ENCODE assay signal across 33 cellular contexts in the genomic region with DNA sequence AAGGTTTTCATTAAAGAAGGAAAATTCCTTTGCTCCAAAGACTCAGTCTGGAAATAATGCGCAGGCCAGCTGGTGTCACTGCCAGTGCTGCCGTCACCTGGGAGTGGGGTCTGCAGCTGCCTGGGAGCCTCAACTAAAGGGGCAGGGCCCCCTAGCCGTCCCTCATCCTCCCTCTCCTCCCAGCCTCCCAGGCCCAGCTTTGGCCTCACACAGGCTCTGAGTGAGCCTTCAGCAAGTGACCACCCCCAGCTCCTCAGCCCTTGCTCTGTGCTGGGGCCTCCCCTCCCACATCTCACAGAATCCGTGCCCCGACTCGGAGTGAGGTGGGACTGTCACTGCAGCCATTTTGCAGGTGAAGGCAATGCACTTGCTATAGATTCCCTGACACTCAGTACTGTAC. TPM values are rescaled to one million over a fixed set of nuclear protein-coding genes. Genes with fewer than 3 reads are reported as not detected.
"Had no signal": no experiment of that assay in that cellular context is flagged by ENCODE, and none has a peak within 500 bp of the region (broad histone marks: within the 10 kb centered on the region; RNA-seq: fewer than 3 reads in every experiment).

No MANE protein-coding gene starts in this region.

- H3K27ac ChIP-seq: adrenal gland, body of pancreas, brain microvascular endothelial cell, breast epithelium, VCaP had no signal

- DNase-seq: activated B cell treated with CpG ODN at 0.5 μM for 24 hours; activated CD4-positive, alpha-beta memory T cell treated with anti-CD3 and anti-CD28 coated beads for 36 hours; activated CD4-positive, alpha-beta T cell treated with anti-CD3 and anti-CD28 coated beads for 4 hours; activated CD4-positive, alpha-beta T cell treated with anti-CD3 and anti-CD28 coated beads, Interleukin-2, amount 10 ng/mL, durations not matched to agents 24 days and 14 days; activated CD4-positive, alpha-beta T cell treated with anti-CD3 and anti-CD28 coated beads, Interleukin-2, amount 50 U/mL, for 1 hour; activated CD4-positive, alpha-beta T cell treated with anti-CD3 and anti-CD28 coated beads, Interleukin-2, amount 50 U/mL, for 4 hours; activated CD4-positive, CD25-positive, alpha-beta regulatory T cell treated with anti-CD3 and anti-CD28 coated beads, Interleukin-2, amount 50 U/mL, for 72 hours; activated CD8-positive, alpha-beta memory T cell treated with anti-CD3 and anti-CD28 coated beads, Interleukin-2, amount 50 U/mL, for 4 hours; activated CD8-positive, alpha-beta T cell treated with anti-CD3 and anti-CD28 coated beads for 36 hours; activated effector memory CD4-positive, alpha-beta T cell treated with anti-CD3 and anti-CD28 coated beads, Interleukin-2, amount 50 U/mL, for 16 hours; activated gamma-delta T cell treated with Interleukin-2 at 50 U/mL for 16 hours; activated naive CD4-positive, alpha-beta T cell; activated naive CD4-positive, alpha-beta T cell treated with anti-CD3 and anti-CD28 coated beads for 36 hours; activated naive CD4-positive, alpha-beta T cell treated with anti-CD3 and anti-CD28 coated beads, Interleukin-2, amount 50 U/mL, for 16 hours; activated naive CD8-positive, alpha-beta T cell treated with anti-CD3 and anti-CD28 coated beads for 36 hours; activated T-cell treated with anti-CD3 and anti-CD28 coated beads for 4 hours; activated T-cell treated with anti-CD3 and anti-CD28 coated beads, Interleukin-2, amount 50 U/mL, for 1 hour; activated T-cell treated with anti-CD3 and anti-CD28 coated beads, Interleukin-2, amount 50 U/mL, for 4 hours; activated T-cell treated with anti-CD3 and anti-CD28 coated beads, Interleukin-2, amount 50 U/mL, for 72 hours; adrenal gland; amniotic stem cell; aorta; body of pancreas; brain microvascular endothelial cell; central memory CD4-positive, alpha-beta T cell; SW 1271; T-helper 1 cell; T-helper 2 cell; T-helper 9 cell had no signal

- H3K4me3 ChIP-seq: adrenal gland, body of pancreas, breast epithelium had no signal

- H3K36me3 ChIP-seq: adrenal gland, brain microvascular endothelial cell, breast epithelium had no signal

- ATAC-seq: activated CD8-positive, alpha-beta T cell treated with anti-CD3 and anti-CD28 coated beads for 36 hours; activated naive CD4-positive, alpha-beta T cell treated with anti-CD3 and anti-CD28 coated beads, Interleukin-2, amount 50 U/mL, for 72 hours; activated T-cell treated with anti-CD3 and anti-CD28 coated beads, Interleukin-2, amount 50 U/mL, for 4 hours; activated T-cell treated with anti-CD3 and anti-CD28 coated beads, Interleukin-2, amount 50 U/mL, for 72 hours; activated T-helper 17 cell treated with anti-CD3 and anti-CD28 coated beads, Interleukin-2, amount 50 U/mL, for 72 hours; body of pancreas had no signal

- H3K4me1 ChIP-seq: adrenal gland, body of pancreas, breast epithelium had no signal

- H3K27me3 ChIP-seq: adrenal gland, body of pancreas, brain microvascular endothelial cell, breast epithelium had no signal

- H3K9me3 ChIP-seq: adrenal gland, body of pancreas, breast epithelium had no signal

RNA-seq across cellular contexts. Expression of a gene that starts 11.1 kb away (rescaled TPM):
- total RNA-seq: activated B cell treated with CpG ODN at 0.5 μM for 24 hours; activated naive CD8-positive, alpha-beta T cell treated with anti-CD3 and anti-CD28 coated beads for 36 hours had no signal
